ENCODE assay signal across 11 cellular contexts in the genomic region with DNA sequence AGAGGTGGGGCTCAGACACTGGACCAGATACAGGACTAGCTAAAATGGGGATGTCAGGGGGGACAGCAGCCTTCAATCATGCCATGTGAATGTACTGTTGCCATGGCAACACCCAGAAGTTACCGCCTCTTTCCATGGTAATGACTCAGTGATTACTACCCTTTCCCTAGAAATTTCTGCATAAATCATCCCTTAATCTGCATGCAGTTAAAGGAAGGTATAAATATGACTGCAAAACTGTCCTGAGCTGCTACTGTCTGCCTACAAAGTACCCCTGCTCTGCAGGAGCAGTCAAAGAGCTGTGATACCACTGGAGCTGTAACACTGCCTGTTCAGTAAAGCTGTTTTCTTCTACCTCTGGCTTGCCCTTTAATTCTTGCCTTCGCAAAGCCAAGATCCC.
DNase-seq lines count a peak whose midpoint lies in the region; ATAC-seq, FAIRE-seq and TF ChIP-seq lines count a peak whose summit lies in the region.
"Had no signal": no experiment of that assay in that cellular context is flagged by ENCODE, and none has a peak within 500 bp of the region (broad histone marks: within the 10 kb centered on the region; RNA-seq: fewer than 3 reads in every experiment).

No MANE protein-coding gene starts in this region.

- H3K9me3 ChIP-seq in K562 (replicated peaks; ENCODE audit: control insufficient read depth, insufficient read depth, low read depth, low read length) = no peaks in the 10 kb centered on the region
- H3K9me3 ChIP-seq: ascending aorta had no signal

- intact Hi-C loops in K562 (cut with micrococcal nuclease) = no loop called here

- H3K36me3 ChIP-seq in K562 (ENCODE audit: control insufficient read depth, insufficient read depth, low read length) = peaks cover 12% of the 10 kb centered on the region; the same call in 1 of the 3 replicates

- no peak for FAIRE-seq in K562 (lab: Jason Lieb, UNC)
- FAIRE-seq: endometrium had no signal

- WGBS in K562 (ENCODE audit: insufficient coverage, low coverage, missing lambda C conversion rate) = 80% methylated on average over 2 of the region's 2 CpGs

- no peaks in the 10 kb centered on the region for H3K79me2 ChIP-seq in K562 (ENCODE audit: control insufficient read depth, insufficient read depth, low read length)

- CTCF ChIA-PET in K562 (lab: Yijun Ruan, JAX; ENCODE audit: low intra/inter-chr PET ratio) = no interaction called here

- no peak overlapping the region for H3K9ac ChIP-seq in K562 (ENCODE audit: insufficient read depth in 1 of 2, low read depth in 2 of 2, low read length in 2 of 2)

- no peak for TF ChIP-seq POLR2A in K562 (conservative IDR thresholded peaks at IDR 0.05)

- no TSS peak for BruUV-seq in K562 (replicated peaks; lab: Mats Ljungman, UMichigan)

- in situ Hi-C loops in K562 (cut with MboI) = no loop called here

- no peak for TF ChIP-seq EP300 in K562 (IDR thresholded peaks at IDR 0.05; ENCODE audit: low read length)

- no peak for TF ChIP-seq CTCF in K562 (IDR thresholded peaks at IDR 0.05 in 2 of 3, conservative IDR thresholded peaks at IDR 0.05 in 1 of 3; ENCODE audit: insufficient read depth in 2 of 3, low read depth in 1 of 3, low read length in 3 of 3)

- H3K27ac ChIP-seq in K562 (ENCODE audit: extremely low read depth, low read depth, low read length) = no peak overlapping the region
- H3K27ac ChIP-seq: ascending aorta had no signal

- peak; percentile 17 for DNase-seq in ELF-1 (ENCODE audit: low read depth, low spot score)
- DNase-seq in HT1080 (ENCODE audit: low read depth) = peak; percentile 41
- peak in 3 of 4 experiments; percentile 26 to 51 (median 44) for DNase-seq in K562 (ENCODE audit: extremely low read depth in 1 of 4, low spot score in 3 of 4)
- DNase-seq in left kidney (ENCODE audit: low read depth, low spot score) = peak; percentile 3
- no peak for DNase-seq in GF-D8 (lab: John Stamatoyannopoulos, UW)
- DNase-seq in activated naive CD4-positive, alpha-beta T cell (lab: John Stamatoyannopoulos, UW) = no peak
- DNase-seq: activated CD8-positive, alpha-beta memory T cell treated with anti-CD3 and anti-CD28 coated beads, Interleukin-2, amount 50 U/mL, for 4 hours; NCI-H2171 treated with DMSO at 0.1 percent for 48 hours had no signal

- H2AFZ ChIP-seq in K562 (ENCODE audit: low read depth, low read length) = no peak overlapping the region

- H4K20me1 ChIP-seq in K562 (replicated peaks; ENCODE audit: control insufficient read depth, insufficient read depth, low read length) = no peaks in the 10 kb centered on the region

- H3K4me2 ChIP-seq in K562 (ENCODE audit: insufficient read depth, low read length) = no peak overlapping the region

- H3K27me3 ChIP-seq in K562 (ENCODE audit: control insufficient read depth in 2 of 2, insufficient read depth in 2 of 2, low read length in 2 of 2) = no peaks in the 10 kb centered on the region
- H3K27me3 ChIP-seq: ascending aorta had no signal

- no peak overlapping the region for H3K4me3 ChIP-seq in K562
- H3K4me3 ChIP-seq: ascending aorta had no signal

- ATAC-seq in K562 (no peak; the same call in 2 of the 3 replicates), HG03342 (IDR thresholded peaks at IDR 0.05; ENCODE audit: unreplicated experiment) (no peak)

- TF ChIP-seq RAD21 in K562 (CRISPR knock-in tag; conservative IDR thresholded peaks at IDR 0.05 in 1 of 2, IDR thresholded peaks at IDR 0.05 in 1 of 2) = no peak

- no peaks in the 10 kb centered on the region for H3K4me1 ChIP-seq in K562 (replicated peaks in 1 of 2; ENCODE audit: control insufficient read depth in 2 of 2, insufficient read depth in 2 of 2, low read length in 2 of 2)
- H3K4me1 ChIP-seq: ascending aorta had no signal

- POLR2A ChIA-PET in K562 (lab: Yijun Ruan, JAX) = interaction anchor here (0.6 kb wide), 1 partner anchor 8 kb away, joined by 3 read pairs; no protein-coding TSS in a partner anchor

- no peaks in the 10 kb centered on the region for H3K9me1 ChIP-seq in K562 (ENCODE audit: control insufficient read depth, insufficient read depth, low read length)

TF ChIP-seq in K562, 482 proteins besides CTCF, POLR2A, EP300 and RAD21:
- TF ChIP-seq MEIS2 (IDR thresholded peaks at IDR 0.05; ENCODE audit: partially characterized antibody) (peak; percentile 32), RFX1 (IDR thresholded peaks at IDR 0.05) (peak; percentile 96), TEAD2 (tag; IDR thresholded peaks at IDR 0.05) (no peak), CSDE1 (IDR thresholded peaks at IDR 0.05) (peak in 1 of 2 experiments; percentile 64; a peak in 2 of 4 replicates), BRD4 (IDR thresholded peaks at IDR 0.05) (no peak), BMI1 (IDR thresholded peaks at IDR 0.05; ENCODE audit: low read length) (peak; percentile 57; the same call in 1 of the 2 replicates)
- TF ChIP-seq, protein P1, sequence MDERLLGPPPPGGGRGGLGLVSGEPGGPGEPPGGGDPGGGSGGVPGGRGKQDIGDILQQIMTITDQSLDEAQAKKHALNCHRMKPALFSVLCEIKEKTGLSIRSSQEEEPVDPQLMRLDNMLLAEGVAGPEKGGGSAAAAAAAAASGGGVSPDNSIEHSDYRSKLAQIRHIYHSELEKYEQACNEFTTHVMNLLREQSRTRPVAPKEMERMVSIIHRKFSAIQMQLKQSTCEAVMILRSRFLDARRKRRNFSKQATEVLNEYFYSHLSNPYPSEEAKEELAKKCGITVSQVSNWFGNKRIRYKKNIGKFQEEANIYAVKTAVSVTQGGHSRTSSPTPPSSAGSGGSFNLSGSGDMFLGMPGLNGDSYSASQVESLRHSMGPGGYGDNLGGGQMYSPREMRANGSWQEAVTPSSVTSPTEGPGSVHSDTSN (CRISPR knock-in tag; IDR thresholded peaks at IDR 0.05; ENCODE audit: low read depth) = no peak
- TF ChIP-seq, protein P1 (tag; conservative IDR thresholded peaks at IDR 0.05; ENCODE audit: low read depth) = peak; percentile 36; the same call in 1 of the 2 replicates
- TF ChIP-seq, protein P2, sequence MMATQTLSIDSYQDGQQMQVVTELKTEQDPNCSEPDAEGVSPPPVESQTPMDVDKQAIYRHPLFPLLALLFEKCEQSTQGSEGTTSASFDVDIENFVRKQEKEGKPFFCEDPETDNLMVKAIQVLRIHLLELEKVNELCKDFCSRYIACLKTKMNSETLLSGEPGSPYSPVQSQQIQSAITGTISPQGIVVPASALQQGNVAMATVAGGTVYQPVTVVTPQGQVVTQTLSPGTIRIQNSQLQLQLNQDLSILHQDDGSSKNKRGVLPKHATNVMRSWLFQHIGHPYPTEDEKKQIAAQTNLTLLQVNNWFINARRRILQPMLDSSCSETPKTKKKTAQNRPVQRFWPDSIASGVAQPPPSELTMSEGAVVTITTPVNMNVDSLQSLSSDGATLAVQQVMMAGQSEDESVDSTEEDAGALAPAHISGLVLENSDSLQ (IDR thresholded peaks at IDR 0.05) = peak; percentile 81

Comparison
In these comparisons a context has a peak if more than half of its experiments do, and no peak if none do; other contexts are left out.
1. DNase-seq: peak in ELF-1 (single experiment), HT1080 (single experiment), K562 (3 of 4) and left kidney (single experiment); none in GF-D8 (single experiment) and activated naive CD4-positive, alpha-beta T cell (0 of 4).